ENCODE assay signal across 11 cellular contexts in genomic region chr22:46081036-46081830, GRCh38.
DNase-seq lines count a peak whose midpoint lies in the region; ATAC-seq, FAIRE-seq and TF ChIP-seq lines count a peak whose summit lies in the region.
"Had no signal": no experiment of that assay in that cellular context is flagged by ENCODE, and none has a peak within 500 bp of the region (broad histone marks: within the 10 kb centered on the region; RNA-seq: fewer than 3 reads in every experiment).

No MANE protein-coding gene starts in this region.

- H3K4me1 ChIP-seq in HCT116 (ENCODE audit: control insufficient read depth in 1 of 2, insufficient read depth in 2 of 2, low read length in 2 of 2) (peaks cover 59 to 89% of the 10 kb centered on the region in 2 experiments), right atrium auricular region (peaks cover 0 to 98% of the 10 kb centered on the region in 2 donors), small intestine (ENCODE audit: control insufficient read depth in 2 of 2, insufficient read depth in 1 of 2, low read depth in 1 of 2, low read length in 1 of 2) (peaks cover 6 to 13% of the 10 kb centered on the region in 2 donors)

- H3K27ac Mint-ChIP-seq in activated CD4-positive, alpha-beta T cell treated with anti-CD3 and anti-CD28 coated beads, Interleukin-2, amount 10 ng/mL, durations not matched to agents 24 days and 14 days, result no peak overlapping the region
- H3K27ac Mint-ChIP-seq: stimulated activated naive CD8-positive, alpha-beta T cell treated with anti-CD3 and anti-CD28 coated beads, Interleukin-15, Interleukin-2, amounts not matched to agents 100 ng/mL and 50 ng/mL, for 24 hours had no signal

- peaks cover 100% of the 10 kb centered on the region for H3K79me2 ChIP-seq in HCT116 (ENCODE audit: insufficient read depth, low read length)

- peak overlapping the region; percentile 99 for H3K4me2 ChIP-seq in HCT116 (ENCODE audit: low read length)

- no TSS peak for BruUV-seq in HCT116 (replicated peaks; lab: Mats Ljungman, UMichigan)

- intact Hi-C loops in HCT116 (cut with micrococcal nuclease), result no loop called here
- intact Hi-C loops in activated CD4-positive, alpha-beta T cell treated with anti-CD3 and anti-CD28 coated beads, Interleukin-2, amount 10 ng/mL, durations not matched to agents 24 days and 14 days (cut with micrococcal nuclease), result no loop called here

- no peaks in the 10 kb centered on the region for H3K36me3 Mint-ChIP-seq in activated CD4-positive, alpha-beta T cell treated with anti-CD3 and anti-CD28 coated beads, Interleukin-2, amount 10 ng/mL, durations not matched to agents 24 days and 14 days (ENCODE audit: low read depth)

- no peaks in the 10 kb centered on the region for H3K9me3 Mint-ChIP-seq in activated CD4-positive, alpha-beta T cell treated with anti-CD3 and anti-CD28 coated beads, Interleukin-2, amount 10 ng/mL, durations not matched to agents 24 days and 14 days
- H3K9me3 Mint-ChIP-seq: stimulated activated naive CD8-positive, alpha-beta T cell treated with anti-CD3 and anti-CD28 coated beads, Interleukin-15, Interleukin-2, amounts not matched to agents 100 ng/mL and 50 ng/mL, for 24 hours had no signal

- in situ Hi-C loops in brain microvascular endothelial cell (cut with HindIII; ENCODE audit: low pct_ligation_motif_present, low sequenced_read_pairs), result no loop called here

- DNase-seq in HCT116 (ENCODE audit: low read depth, low spot score) (no peak), brain microvascular endothelial cell (no peak), right atrium auricular region (ENCODE audit: low spot score) (no peak), small intestine (no peak), NCI-H526 treated with DMSO at 0.1 percent for 48 hours (lab: John Stamatoyannopoulos, UW) (no peak), NCI-H1930 (lab: John Stamatoyannopoulos, UW) (no peak), NCI-H446 (lab: John Stamatoyannopoulos, UW) (no peak)
- no peak for DNase-seq in activated CD4-positive, alpha-beta T cell treated with anti-CD3 and anti-CD28 coated beads, Interleukin-2, amount 10 ng/mL, durations not matched to agents 24 days and 14 days
- DNase-seq: effector CD4-positive, alpha-beta T cell; GF-D8 had no signal

- H3K9ac ChIP-seq in HCT116 (ENCODE audit: low read length), result peak overlapping the region; percentile 99

- H3K4me3 Mint-ChIP-seq in activated CD4-positive, alpha-beta T cell treated with anti-CD3 and anti-CD28 coated beads, Interleukin-2, amount 10 ng/mL, durations not matched to agents 24 days and 14 days, result no peak overlapping the region
- H3K4me3 Mint-ChIP-seq: stimulated activated naive CD8-positive, alpha-beta T cell treated with anti-CD3 and anti-CD28 coated beads, Interleukin-15, Interleukin-2, amounts not matched to agents 100 ng/mL and 50 ng/mL, for 24 hours had no signal

- TF ChIP-seq RAD21 in HCT116 (IDR thresholded peaks at IDR 0.05; ENCODE audit: low read depth), result no peak

- WGBS in small intestine, 3 donors, result 55 to 74% (median 69%) methylated on average over 25 of the region's 25 CpGs

- H3K36me3 ChIP-seq in HCT116 (ENCODE audit: control insufficient read depth in 1 of 2, insufficient read depth in 2 of 2, low read length in 2 of 2) (peaks cover 0 to 15% of the 10 kb centered on the region in 2 experiments; a peak in 1 of 4 replicates), brain microvascular endothelial cell (replicated peaks) (peaks cover 27% of the 10 kb centered on the region), right atrium auricular region (peaks cover 13% of the 10 kb centered on the region), small intestine (ENCODE audit: control insufficient read depth in 2 of 2, insufficient read depth in 2 of 2, low read length in 2 of 2) (no peaks in the 10 kb centered on the region)

- no peak for TF ChIP-seq CTCF in HCT116 (IDR thresholded peaks at IDR 0.05 in 2 of 3, conservative IDR thresholded peaks at IDR 0.05 in 1 of 3; ENCODE audit: borderline replicate concordance in 1 of 3, insufficient read depth in 1 of 3, low read depth in 2 of 3, low read length in 2 of 3)
- TF ChIP-seq CTCF in brain microvascular endothelial cell (IDR thresholded peaks at IDR 0.05; ENCODE audit: low read depth, low read length, missing control alignments), result no peak
- TF ChIP-seq CTCF in right atrium auricular region (IDR thresholded peaks at IDR 0.05), result no peak

- H4K20me1 ChIP-seq in HCT116 (ENCODE audit: insufficient read depth), result no peaks in the 10 kb centered on the region

- no peak overlapping the region for H2AFZ ChIP-seq in HCT116 (ENCODE audit: low read depth, low read length, poor library complexity, severe bottlenecking)

- RAD21 ChIA-PET in HCT116 (lab: Charles Lee; ENCODE audit: low non-redundant PET in 1 of 2, low total read pairs in 2 of 2, uncharacterized antibody in 2 of 2, unreplicated experiment in 2 of 2), result interaction anchor here in 1 of 2 experiments (0.7 kb wide), 1 partner anchor 75 kb away, joined by 3 read pairs; no protein-coding TSS in a partner anchor

- peak overlapping the region; percentile 100 for H3K27ac ChIP-seq in HCT116 (ENCODE audit: low read depth, low read length)
- peak overlapping the region; percentile 30 for H3K27ac ChIP-seq in brain microvascular endothelial cell
- peak overlapping the region; percentile 97 to 99 for H3K27ac ChIP-seq in right atrium auricular region
- peak overlapping the region; percentile 50 to 89 for H3K27ac ChIP-seq in small intestine (ENCODE audit: low read depth in 1 of 2, low read length in 1 of 2)

- FAIRE-seq in small intestine (lab: Jason Lieb, UNC), result no peak

- POLR2A ChIA-PET in HCT116 (lab: Charles Lee), result interaction anchor here (1.8 kb wide), 1 partner anchor 12 kb away, joined by 9 read pairs; no protein-coding TSS in a partner anchor

- H3K9me2 ChIP-seq in HCT116 (ENCODE audit: insufficient read depth), result no peaks in the 10 kb centered on the region

- no peaks in the 10 kb centered on the region for H3K27me3 Mint-ChIP-seq in activated CD4-positive, alpha-beta T cell treated with anti-CD3 and anti-CD28 coated beads, Interleukin-2, amount 10 ng/mL, durations not matched to agents 24 days and 14 days
- H3K27me3 Mint-ChIP-seq: stimulated activated naive CD8-positive, alpha-beta T cell treated with anti-CD3 and anti-CD28 coated beads, Interleukin-15, Interleukin-2, amounts not matched to agents 100 ng/mL and 50 ng/mL, for 24 hours had no signal

- CTCF ChIA-PET in HCT116 (lab: Charles Lee), result interaction anchor here (2.0 kb wide), 1 partner anchor 75 kb away, joined by 11 read pairs; no protein-coding TSS in a partner anchor

- H3K9me3 ChIP-seq in HCT116 (ENCODE audit: control insufficient read depth in 1 of 2, insufficient read depth in 1 of 2, low read depth in 1 of 2, low read length in 2 of 2) (no peaks in the 10 kb centered on the region), right atrium auricular region (no peaks in the 10 kb centered on the region), small intestine (ENCODE audit: control insufficient read depth, low read depth) (no peaks in the 10 kb centered on the region)

- H3K27me3 ChIP-seq in HCT116 (ENCODE audit: insufficient read depth, low read length) (no peaks in the 10 kb centered on the region), brain microvascular endothelial cell (replicated peaks) (no peaks in the 10 kb centered on the region), right atrium auricular region (no peaks in the 10 kb centered on the region), small intestine (ENCODE audit: control insufficient read depth in 2 of 2, insufficient read depth in 2 of 2, low read length in 2 of 2) (no peaks in the 10 kb centered on the region)

- peak overlapping the region; percentile 60 to 64 for H3K4me3 ChIP-seq in HCT116 (replicated peaks in 1 of 2; ENCODE audit: low read depth in 1 of 2, low read length in 2 of 2)
- H3K4me3 ChIP-seq in brain microvascular endothelial cell (ENCODE audit: low read depth, low read length), result peak overlapping the region; percentile 73
- peak overlapping the region; percentile 59 to 86 for H3K4me3 ChIP-seq in right atrium auricular region
- H3K4me3 ChIP-seq in small intestine (ENCODE audit: low read depth in 1 of 2, low read length in 2 of 2), result no peak overlapping the region

- ATAC-seq in HCT116, result no peak

- H3K4me1 Mint-ChIP-seq in activated CD4-positive, alpha-beta T cell treated with anti-CD3 and anti-CD28 coated beads, Interleukin-2, amount 10 ng/mL, durations not matched to agents 24 days and 14 days, result no peaks in the 10 kb centered on the region

- TF ChIP-seq POLR2A in HCT116 (IDR thresholded peaks at IDR 0.05; ENCODE audit: borderline replicate concordance, extremely low read depth, insufficient read depth, insufficient read length), result no peak

TF ChIP-seq in HCT116, 20 proteins besides CTCF, POLR2A, EP300 and RAD21 (continues in another document):
- TF ChIP-seq TCF7L2 (IDR thresholded peaks at IDR 0.05; ENCODE audit: borderline replicate concordance, extremely low read depth, insufficient read depth, insufficient read length), result no peak
- TF ChIP-seq EZH2phosphoT487 (IDR thresholded peaks at IDR 0.05; ENCODE audit: borderline replicate concordance), result no peak
- TF ChIP-seq CBX3 (IDR thresholded peaks at IDR 0.05; ENCODE audit: low read depth), result no peak
- TF ChIP-seq FOSL1 (IDR thresholded peaks at IDR 0.05; ENCODE audit: low read depth), result no peak
- TF ChIP-seq ZBTB33 (IDR thresholded peaks at IDR 0.05; ENCODE audit: extremely low read depth, insufficient replicate concordance, low read length), result no peak
- no peak for TF ChIP-seq MAX (IDR thresholded peaks at IDR 0.05)
- TF ChIP-seq EZH2 (IDR thresholded peaks at IDR 0.05), result no peak
- no peak for TF ChIP-seq ELF1 (IDR thresholded peaks at IDR 0.05; ENCODE audit: borderline replicate concordance, low read depth)
- TF ChIP-seq POLR2AphosphoS5 (IDR thresholded peaks at IDR 0.05; ENCODE audit: low read depth, low read length), result no peak
- no peak for TF ChIP-seq SIN3A (IDR thresholded peaks at IDR 0.05; ENCODE audit: low read depth)

Comparison
In these comparisons a context has a peak if more than half of its experiments do, and no peak if none do; other contexts are left out.
1. H3K27ac ChIP-seq: peak in every context shown above with its lines; median percentile 100 in HCT116; 98 in right atrium auricular region; 70 in small intestine; 30 in brain microvascular endothelial cell.
2. H3K4me3 ChIP-seq: peak in HCT116 (2 of 2), brain microvascular endothelial cell (single experiment) and right atrium auricular region (2 of 2); none in small intestine (0 of 2).